24 cellular contexts compared by ENCODE assay signal in the genomic region with DNA sequence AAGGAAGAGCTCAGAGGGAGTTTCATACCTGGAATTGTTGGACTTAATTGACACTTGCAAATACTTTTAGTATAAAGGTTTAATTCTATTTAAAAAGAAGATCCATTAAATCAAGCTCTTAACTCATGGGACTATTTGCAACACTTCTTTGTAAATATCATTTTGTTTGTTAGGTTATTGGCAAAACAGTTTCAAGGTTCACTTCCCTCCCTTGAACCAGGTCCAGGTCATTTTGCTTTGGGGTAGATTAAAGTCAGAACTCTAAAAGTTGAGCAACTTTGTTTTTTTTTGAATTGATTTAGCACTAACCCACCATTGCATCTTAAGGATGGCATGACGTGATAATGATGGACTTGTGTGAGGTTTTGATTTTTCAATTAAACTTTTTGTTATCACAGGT.
"Had no signal": no experiment of that assay in that cellular context is flagged by ENCODE, and none has a peak within 500 bp of the region (broad histone marks: within the 10 kb centered on the region; RNA-seq: fewer than 3 reads in every experiment).

No MANE protein-coding gene starts in this region.

- H3K27ac Mint-ChIP-seq: activated naive CD8-positive, alpha-beta T cell treated with anti-CD3 and anti-CD28 coated beads, Interleukin-2, amount 10 ng/mL, durations not matched to agents 7 days and 5 days had no signal

- H2AFZ ChIP-seq: parathyroid adenoma had no signal

- H3K4me3 ChIP-seq: ascending aorta, coronary artery, heart left ventricle, lower lobe of right lung, mucosa of descending colon, psoas muscle, right atrium auricular region, spleen, transverse colon had no signal

- H3K9me3 Mint-ChIP-seq: activated naive CD8-positive, alpha-beta T cell treated with anti-CD3 and anti-CD28 coated beads, Interleukin-2, amount 10 ng/mL, durations not matched to agents 7 days and 5 days; brain; effector memory CD8-positive, alpha-beta T cell; neural crest cell had no signal

- H3K27me3 ChIP-seq: ascending aorta, heart left ventricle, right atrium auricular region, spleen, transverse colon had no signal

- H3K27ac ChIP-seq: ascending aorta, coronary artery, heart left ventricle, lower lobe of right lung, parathyroid adenoma, psoas muscle, right atrium auricular region, spleen, transverse colon, VCaP had no signal

- H3K4me1 ChIP-seq: lower lobe of right lung, parathyroid adenoma had no signal

- H3K9me3 ChIP-seq: ascending aorta, heart left ventricle, lower lobe of right lung, mucosa of descending colon, psoas muscle, right atrium auricular region, spleen, transverse colon had no signal

- H3K79me2 ChIP-seq: parathyroid adenoma had no signal

- H3K4me3 Mint-ChIP-seq: activated naive CD8-positive, alpha-beta T cell treated with anti-CD3 and anti-CD28 coated beads, Interleukin-2, amount 10 ng/mL, durations not matched to agents 7 days and 5 days; brain; effector memory CD8-positive, alpha-beta T cell; neural crest cell had no signal

- ATAC-seq: effector memory CD8-positive, alpha-beta T cell; esophagus mucosa; heart left ventricle; lower lobe of right lung; mucosa of descending colon; psoas muscle had no signal

- H3K9ac ChIP-seq: parathyroid adenoma had no signal

- DNase-seq: activated CD4-positive, alpha-beta T cell treated with anti-CD3 and anti-CD28 coated beads for 4 hours; activated CD4-positive, alpha-beta T cell treated with anti-CD3 and anti-CD28 coated beads, Interleukin-2, amount 50 U/mL, for 4 hours; activated effector memory CD4-positive, alpha-beta T cell treated with Interleukin-2 at 50 U/mL for 16 hours; activated naive CD4-positive, alpha-beta T cell treated with Interleukin-2 at 50 U/mL for 16 hours; activated naive CD8-positive, alpha-beta T cell treated with anti-CD3 and anti-CD28 coated beads, Interleukin-2, amount 10 ng/mL, durations not matched to agents 7 days and 5 days; effector memory CD8-positive, alpha-beta T cell; foreskin fibroblast; heart left ventricle; lower lobe of right lung; mucosa of descending colon; nucleus accumbens; psoas muscle; spleen; stimulated activated naive CD4-positive, alpha-beta T cell treated with Interleukin-2 at 50 U/mL for 16 hours; T-helper 9 cell; transverse colon had no signal

- H3K27me3 Mint-ChIP-seq: activated naive CD8-positive, alpha-beta T cell treated with anti-CD3 and anti-CD28 coated beads, Interleukin-2, amount 10 ng/mL, durations not matched to agents 7 days and 5 days; brain; effector memory CD8-positive, alpha-beta T cell had no signal
